Comparison of ENCODE assay signal across 8 cellular contexts in genomic region chr9:125631391-125632085, GRCh38.
DNase-seq lines count a peak whose midpoint lies in the region; ATAC-seq, FAIRE-seq and TF ChIP-seq lines count a peak whose summit lies in the region.

No MANE protein-coding gene starts in this region.

- H3K4me3 Mint-ChIP-seq in activated T-cell treated with anti-CD3 and anti-CD28 coated beads, Interleukin-2, amount 50 U/mL, for 24 hours: peak overlapping the region; percentile 8
- H3K4me3 Mint-ChIP-seq in natural killer cell treated with Interleukin-12 subunit alpha and Interleukin-12 subunit beta and Interleukin-15 and Interleukin-18, amount 100 ng/mL, for 72 hours: peak overlapping the region; percentile 45

- H3K36me3 ChIP-seq in SU-DHL-6 (ENCODE audit: low read length): no peaks in the 10 kb centered on the region
- H3K36me3 ChIP-seq in endothelial cell of umbilical vein (ENCODE audit: control insufficient read depth in 2 of 2, extremely low read depth in 1 of 2, insufficient read depth in 2 of 2, low read length in 2 of 2): no peaks in the 10 kb centered on the region

- peaks cover 24% of the 10 kb centered on the region for H3F3A ChIP-seq in SU-DHL-6 (ENCODE audit: insufficient read depth)

- peak; percentile 67 for FAIRE-seq in endothelial cell of umbilical vein (lab: Jason Lieb, UNC)

- CTCF ChIA-PET in endothelial cell of umbilical vein (lab: Charles Lee): interaction anchor here (2.0 to 2.7 kb wide), 3 partner anchors 73 to 224 kb away, joined by 11 to 20 read pairs (median 14); no protein-coding TSS in a partner anchor

- no peak for TF ChIP-seq POLR2A in endothelial cell of umbilical vein (IDR thresholded peaks at IDR 0.05; ENCODE audit: low read depth, low read length)

- dilution Hi-C loops in endothelial cell of umbilical vein (cut with MboI; ENCODE audit: extremely low pct_ligation_motif_present, low sequenced_read_pairs): no loop called here

- H3K79me2 ChIP-seq in SU-DHL-6 (ENCODE audit: insufficient read depth, low read length) (peaks cover 20% of the 10 kb centered on the region; the same call in 1 of the 2 replicates), endothelial cell of umbilical vein (ENCODE audit: control insufficient read depth, insufficient read depth, low read length) (peaks cover 75% of the 10 kb centered on the region)

- no peak overlapping the region for H2AFZ ChIP-seq in SU-DHL-6 (ENCODE audit: low read depth, low read length, severe bottlenecking)
- H2AFZ ChIP-seq in endothelial cell of umbilical vein (ENCODE audit: low read depth, low read length): no peak overlapping the region

- no peak for TF ChIP-seq EP300 in Ishikawa (IDR thresholded peaks at IDR 0.05; ENCODE audit: borderline replicate concordance)

- H3K27ac Mint-ChIP-seq in activated T-cell treated with anti-CD3 and anti-CD28 coated beads, Interleukin-2, amount 50 U/mL, for 24 hours: peak overlapping the region; percentile 95
- peak overlapping the region; percentile 5 to 44 for H3K27ac Mint-ChIP-seq in natural killer cell treated with Interleukin-12 subunit alpha and Interleukin-12 subunit beta and Interleukin-15 and Interleukin-18, amount 100 ng/mL, for 72 hours

- H3K9ac ChIP-seq in SU-DHL-6 (ENCODE audit: low read length): no peak overlapping the region
- peak overlapping the region; percentile 5 for H3K9ac ChIP-seq in endothelial cell of umbilical vein (replicated peaks; ENCODE audit: extremely low read depth, insufficient read depth, low read length)

- H4K20me1 ChIP-seq in SU-DHL-6 (ENCODE audit: low read depth, low read length) (peaks cover 13% of the 10 kb centered on the region; the same call in 1 of the 2 replicates), endothelial cell of umbilical vein (replicated peaks; ENCODE audit: control insufficient read depth, extremely low read depth, insufficient read depth, low read length) (no peaks in the 10 kb centered on the region)

- H3K9me3 ChIP-seq in SU-DHL-6 (ENCODE audit: insufficient read depth, low read length) (no peaks in the 10 kb centered on the region), endothelial cell of umbilical vein (replicated peaks; ENCODE audit: control insufficient read depth, insufficient read depth, low read length) (no peaks in the 10 kb centered on the region)

- peak; percentile 84 for TF ChIP-seq RAD21 in Ishikawa (IDR thresholded peaks at IDR 0.05; ENCODE audit: low read depth)

- peak overlapping the region; percentile 7 for H3K4me2 ChIP-seq in SU-DHL-6 (ENCODE audit: low read depth, low read length, poor library complexity, severe bottlenecking)
- H3K4me2 ChIP-seq in endothelial cell of umbilical vein (ENCODE audit: insufficient read depth, low read length): no peak overlapping the region

- no peaks in the 10 kb centered on the region for H3K9me1 ChIP-seq in endothelial cell of umbilical vein (replicated peaks; ENCODE audit: control insufficient read depth, extremely low read depth, insufficient read depth, low read length)

- TF ChIP-seq CTCF in SU-DHL-6 (IDR thresholded peaks at IDR 0.05; ENCODE audit: insufficient read depth, low read length, poor library complexity, severe bottlenecking) (peak; percentile 57), endothelial cell of umbilical vein (IDR thresholded peaks at IDR 0.05; ENCODE audit: extremely low read depth in 1 of 2, insufficient read depth in 1 of 2, low read depth in 1 of 2, low read length in 2 of 2) (peak; percentile 62 to 65)

- intact Hi-C loops in endothelial cell of umbilical vein (cut with micrococcal nuclease): loop anchor here (1.0 to 5.0 kb wide), 6 partner anchors 73 to 223 kb away; partner anchors contain the start of gene MAPKAP1

- peaks cover 1% of the 10 kb centered on the region for H3K36me3 Mint-ChIP-seq in activated T-cell treated with anti-CD3 and anti-CD28 coated beads, Interleukin-2, amount 50 U/mL, for 24 hours (ENCODE audit: low read depth)
- no peaks in the 10 kb centered on the region for H3K36me3 Mint-ChIP-seq in natural killer cell treated with Interleukin-12 subunit alpha and Interleukin-12 subunit beta and Interleukin-15 and Interleukin-18, amount 100 ng/mL, for 72 hours

- no peaks in the 10 kb centered on the region for H3K9me3 Mint-ChIP-seq in activated T-cell treated with anti-CD3 and anti-CD28 coated beads, Interleukin-2, amount 50 U/mL, for 24 hours
- H3K9me3 Mint-ChIP-seq in natural killer cell treated with Interleukin-12 subunit alpha and Interleukin-12 subunit beta and Interleukin-15 and Interleukin-18, amount 100 ng/mL, for 72 hours: no peaks in the 10 kb centered on the region

- H3K27me3 Mint-ChIP-seq in activated T-cell treated with anti-CD3 and anti-CD28 coated beads, Interleukin-2, amount 50 U/mL, for 24 hours: no peaks in the 10 kb centered on the region
- H3K27me3 Mint-ChIP-seq in natural killer cell treated with Interleukin-12 subunit alpha and Interleukin-12 subunit beta and Interleukin-15 and Interleukin-18, amount 100 ng/mL, for 72 hours: no peaks in the 10 kb centered on the region

- peak; percentile 54 to 61 for ATAC-seq in natural killer cell treated with Interleukin-12 subunit alpha and Interleukin-12 subunit beta and Interleukin-15 and Interleukin-18, amount 100 ng/mL, for 72 hours
- ATAC-seq in GM21529 (IDR thresholded peaks at IDR 0.05; ENCODE audit: unreplicated experiment) (no peak), GM21526 (IDR thresholded peaks at IDR 0.05; ENCODE audit: low FRiP score, unreplicated experiment) (no peak)

- H3K4me1 Mint-ChIP-seq in activated T-cell treated with anti-CD3 and anti-CD28 coated beads, Interleukin-2, amount 50 U/mL, for 24 hours (ENCODE audit: low read depth): peaks cover 87% of the 10 kb centered on the region
- peaks cover 55 to 70% of the 10 kb centered on the region in 2 donors for H3K4me1 Mint-ChIP-seq in natural killer cell treated with Interleukin-12 subunit alpha and Interleukin-12 subunit beta and Interleukin-15 and Interleukin-18, amount 100 ng/mL, for 72 hours (ENCODE audit: low read depth in 2 of 2)

- H3K4me3 ChIP-seq in SU-DHL-6 (ENCODE audit: insufficient read depth, low read length, poor library complexity, severe bottlenecking): no peak overlapping the region
- no peak overlapping the region for H3K4me3 ChIP-seq in endothelial cell of umbilical vein (replicated peaks in 1 of 3; ENCODE audit: insufficient read depth in 1 of 3, low read depth in 1 of 3, low read length in 3 of 3)

- H3K4me1 ChIP-seq in endothelial cell of umbilical vein (ENCODE audit: control insufficient read depth, extremely low read depth, insufficient read depth, low read length): peaks cover 29% of the 10 kb centered on the region

- H3K9me2 ChIP-seq in SU-DHL-6 (replicated peaks; ENCODE audit: insufficient read depth, low read length): no peaks in the 10 kb centered on the region

- peak overlapping the region; percentile 89 for H3K27ac ChIP-seq in SU-DHL-6 (ENCODE audit: low read depth, low read length)
- peak overlapping the region; percentile 32 for H3K27ac ChIP-seq in endothelial cell of umbilical vein (ENCODE audit: insufficient read depth, low read depth, low read length)

- H3K27me3 ChIP-seq in SU-DHL-6 (ENCODE audit: low read length) (no peaks in the 10 kb centered on the region), endothelial cell of umbilical vein (ENCODE audit: control insufficient read depth in 2 of 2, insufficient read depth in 2 of 2, low read length in 2 of 2) (no peaks in the 10 kb centered on the region)

- peak; percentile 50 for DNase-seq in activated T-cell treated with anti-CD3 and anti-CD28 coated beads, Interleukin-2, amount 50 U/mL, for 24 hours
- DNase-seq in activated T-cell treated with anti-CD3 and anti-CD28 coated beads, Interleukin-2, amount 50 U/mL, for 1 hour: no peak
- peak; percentile 73 for DNase-seq in endothelial cell of umbilical vein (ENCODE audit: low read depth, low spot score)
- no peak for DNase-seq in natural killer cell treated with Interleukin-12 subunit alpha and Interleukin-12 subunit beta and Interleukin-15 and Interleukin-18, amount 100 ng/mL, for 72 hours (ENCODE audit: low spot score)

- POLR2A ChIA-PET in endothelial cell of umbilical vein (lab: Charles Lee): no interaction called here

- no TSS peak for BruUV-seq in endothelial cell of umbilical vein (replicated peaks; lab: Mats Ljungman, UMichigan)

TF ChIP-seq in Ishikawa, 13 proteins besides CTCF, POLR2A, EP300 and RAD21 (continues in another document):
- no peak for TF ChIP-seq ZBTB7A (IDR thresholded peaks at IDR 0.05; ENCODE audit: low read depth)

TF ChIP-seq in endothelial cell of umbilical vein, 7 proteins besides CTCF, POLR2A, EP300 and RAD21:
- no peak for TF ChIP-seq JUN (IDR thresholded peaks at IDR 0.05; ENCODE audit: borderline replicate concordance, insufficient read depth, insufficient read length, low read depth)
- TF ChIP-seq MYC (IDR thresholded peaks at IDR 0.05; ENCODE audit: low read depth, low read length): no peak
- no peak for TF ChIP-seq GATA2 (IDR thresholded peaks at IDR 0.05; ENCODE audit: insufficient read depth, insufficient read length, low read depth, low read length)
- TF ChIP-seq EZH2 (IDR thresholded peaks at IDR 0.05; ENCODE audit: borderline replicate concordance, low read depth, low read length, severe bottlenecking): no peak
- no peak for TF ChIP-seq FOS (IDR thresholded peaks at IDR 0.05; ENCODE audit: borderline replicate concordance, insufficient read depth, low read length)
- TF ChIP-seq POLR2AphosphoS5 (IDR thresholded peaks at IDR 0.05; ENCODE audit: insufficient read depth, low read depth, low read length): no peak
- no peak for TF ChIP-seq MAX (IDR thresholded peaks at IDR 0.05; ENCODE audit: insufficient read depth, insufficient read length)
TF ChIP-seq in endothelial cell of umbilical vein: peak in this region for 0.

Comparison
In these comparisons a context has a peak if more than half of its experiments do, and no peak if none do; other contexts are left out.
1. DNase-seq: peak in activated T-cell treated with anti-CD3 and anti-CD28 coated beads, Interleukin-2, amount 50 U/mL, for 24 hours (single experiment) and endothelial cell of umbilical vein (single experiment); none in activated T-cell treated with anti-CD3 and anti-CD28 coated beads, Interleukin-2, amount 50 U/mL, for 1 hour (single experiment) and natural killer cell treated with Interleukin-12 subunit alpha and Interleukin-12 subunit beta and Interleukin-15 and Interleukin-18, amount 100 ng/mL, for 72 hours (single experiment).
2. ATAC-seq: peak in natural killer cell treated with Interleukin-12 subunit alpha and Interleukin-12 subunit beta and Interleukin-15 and Interleukin-18, amount 100 ng/mL, for 72 hours (2 of 2); none in GM21529 (single experiment) and GM21526 (single experiment).